In genomic region chr11:121582296-121582695, GRCh38 we compare ENCODE assay signal across 12 cellular contexts.
DNase-seq lines count a peak whose midpoint lies in the region; ATAC-seq and TF ChIP-seq lines count a peak whose summit lies in the region.
"Had no signal": no experiment of that assay in that cellular context is flagged by ENCODE, and none has a peak within 500 bp of the region (broad histone marks: within the 10 kb centered on the region; RNA-seq: fewer than 3 reads in every experiment).

No MANE protein-coding gene starts in this region.

- intact Hi-C loops in activated T-helper 1 cell treated with anti-CD3 and anti-CD28 coated beads, Interleukin-12 subunit alpha, Interleukin-12 subunit beta, Interleukin-2, Interleukin-4 antibody, amounts not matched to agents 30 ng/mL and 10 ng/mL and 1 ng/mL, durations not matched to agents 14 hours and 24 hours and 36 hours (cut with micrococcal nuclease): no loop called here
- intact Hi-C loops in naive thymus-derived CD4-positive, alpha-beta T cell (cut with micrococcal nuclease): no loop called here
- intact Hi-C loops in PC-3 (cut with micrococcal nuclease): no loop called here

- H3K9ac ChIP-seq in PC-3 (ENCODE audit: low read length): no peak overlapping the region

- H3K27ac Mint-ChIP-seq in activated T-helper 1 cell treated with anti-CD3 and anti-CD28 coated beads, Interleukin-12 subunit alpha, Interleukin-12 subunit beta, Interleukin-2, Interleukin-4 antibody, amounts not matched to agents 30 ng/mL and 10 ng/mL and 1 ng/mL, durations not matched to agents 14 hours and 24 hours and 36 hours: peak overlapping the region; percentile 76
- peak overlapping the region; percentile 62 to 91 (median 80) for H3K27ac Mint-ChIP-seq in naive thymus-derived CD4-positive, alpha-beta T cell

- no peak overlapping the region for H2AFZ ChIP-seq in PC-3 (ENCODE audit: low read length)

- H3K27me3 ChIP-seq in naive thymus-derived CD4-positive, alpha-beta T cell (ENCODE audit: control insufficient read depth in 2 of 2, insufficient read depth in 2 of 2, low read length in 2 of 2): no peaks in the 10 kb centered on the region
- H3K27me3 ChIP-seq in PC-3 (ENCODE audit: low read length): no peaks in the 10 kb centered on the region
- H3K27me3 ChIP-seq: foreskin keratinocyte, thyroid gland had no signal

- peaks cover 10 to 14% of the 10 kb centered on the region in 2 donors for H3K4me1 ChIP-seq in naive thymus-derived CD4-positive, alpha-beta T cell (ENCODE audit: control insufficient read depth in 2 of 2, insufficient read depth in 2 of 2, low read length in 2 of 2)
- H3K4me1 ChIP-seq in PC-3 (ENCODE audit: insufficient read depth, low read length): no peaks in the 10 kb centered on the region
- H3K4me1 ChIP-seq: foreskin keratinocyte had no signal

- H3K79me2 ChIP-seq in PC-3 (ENCODE audit: low read length): no peaks in the 10 kb centered on the region

- no peaks in the 10 kb centered on the region for H3K9me2 ChIP-seq in PC-3 (replicated peaks; ENCODE audit: low read length)

- no peaks in the 10 kb centered on the region for H3K9me3 ChIP-seq in naive thymus-derived CD4-positive, alpha-beta T cell (ENCODE audit: control insufficient read depth in 2 of 3, low read length in 3 of 3)
- H3K9me3 ChIP-seq in PC-3 (ENCODE audit: low read length): no peaks in the 10 kb centered on the region
- H3K9me3 ChIP-seq: thyroid gland had no signal

- no peaks in the 10 kb centered on the region for H4K20me1 ChIP-seq in PC-3 (ENCODE audit: low read length)

- ATAC-seq in naive thymus-derived CD4-positive, alpha-beta T cell: peak; percentile 52
- ATAC-seq in GM19035 (IDR thresholded peaks at IDR 0.05; ENCODE audit: unreplicated experiment) (no peak), PC-3 (no peak), GM19452 (IDR thresholded peaks at IDR 0.05; ENCODE audit: unreplicated experiment) (no peak), GM19328 (IDR thresholded peaks at IDR 0.05; ENCODE audit: unreplicated experiment) (no peak)
- ATAC-seq: foreskin keratinocyte had no signal

- no peaks in the 10 kb centered on the region for H3K27me3 Mint-ChIP-seq in activated T-helper 1 cell treated with anti-CD3 and anti-CD28 coated beads, Interleukin-12 subunit alpha, Interleukin-12 subunit beta, Interleukin-2, Interleukin-4 antibody, amounts not matched to agents 30 ng/mL and 10 ng/mL and 1 ng/mL, durations not matched to agents 14 hours and 24 hours and 36 hours (ENCODE audit: insufficient read depth)
- no peaks in the 10 kb centered on the region for H3K27me3 Mint-ChIP-seq in naive thymus-derived CD4-positive, alpha-beta T cell

- H3K4me3 Mint-ChIP-seq in activated T-helper 1 cell treated with anti-CD3 and anti-CD28 coated beads, Interleukin-12 subunit alpha, Interleukin-12 subunit beta, Interleukin-2, Interleukin-4 antibody, amounts not matched to agents 30 ng/mL and 10 ng/mL and 1 ng/mL, durations not matched to agents 14 hours and 24 hours and 36 hours: no peak overlapping the region
- H3K4me3 Mint-ChIP-seq in naive thymus-derived CD4-positive, alpha-beta T cell: peak overlapping the region in 4 of 10 donors; percentile 23 to 49 (median 34)

- no peak for TF ChIP-seq CTCF in PC-3 (conservative IDR thresholded peaks at IDR 0.05; ENCODE audit: low read depth, low read length)

- peaks cover 10% of the 10 kb centered on the region for H3K9me3 Mint-ChIP-seq in activated T-helper 1 cell treated with anti-CD3 and anti-CD28 coated beads, Interleukin-12 subunit alpha, Interleukin-12 subunit beta, Interleukin-2, Interleukin-4 antibody, amounts not matched to agents 30 ng/mL and 10 ng/mL and 1 ng/mL, durations not matched to agents 14 hours and 24 hours and 36 hours
- peaks cover 0 to 10% (median 5%) of the 10 kb centered on the region in 11 donors for H3K9me3 Mint-ChIP-seq in naive thymus-derived CD4-positive, alpha-beta T cell

- peaks cover 30 to 99% (median 45%) of the 10 kb centered on the region in 3 experiments for H3K36me3 ChIP-seq in naive thymus-derived CD4-positive, alpha-beta T cell (ENCODE audit: control insufficient read depth in 2 of 3, insufficient read depth in 3 of 3, low read length in 3 of 3)
- H3K36me3 ChIP-seq in PC-3 (ENCODE audit: low read depth, low read length): peaks cover 3% of the 10 kb centered on the region; the same call in 1 of the 2 replicates
- H3K36me3 ChIP-seq: thyroid gland had no signal

- POLR2A ChIA-PET in naive thymus-derived CD4-positive, alpha-beta T cell (lab: Charles Lee): interaction anchor here (0.7 to 1.9 kb wide), 4 partner anchors 88 to 290 kb away, joined by 3 to 5 read pairs (median 3); partner anchors contain the start of gene SC5D
- POLR2A ChIA-PET in PC-3 (lab: Charles Lee; ENCODE audit: unreplicated experiment): no interaction called here

- H3K27ac ChIP-seq in naive thymus-derived CD4-positive, alpha-beta T cell (ENCODE audit: low read depth, low read length): peak overlapping the region; percentile 4
- H3K27ac ChIP-seq in PC-3 (ENCODE audit: low read length): no peak overlapping the region
- H3K27ac ChIP-seq: foreskin keratinocyte, thyroid gland had no signal

- peaks cover 29% of the 10 kb centered on the region for H3K4me1 Mint-ChIP-seq in activated T-helper 1 cell treated with anti-CD3 and anti-CD28 coated beads, Interleukin-12 subunit alpha, Interleukin-12 subunit beta, Interleukin-2, Interleukin-4 antibody, amounts not matched to agents 30 ng/mL and 10 ng/mL and 1 ng/mL, durations not matched to agents 14 hours and 24 hours and 36 hours (ENCODE audit: low read depth)
- H3K4me1 Mint-ChIP-seq in naive thymus-derived CD4-positive, alpha-beta T cell: peaks cover 22 to 46% (median 31%) of the 10 kb centered on the region in 7 donors

- no peak overlapping the region for H3K4me3 ChIP-seq in naive thymus-derived CD4-positive, alpha-beta T cell (ENCODE audit: low read length)
- H3K4me3 ChIP-seq in PC-3 (ENCODE audit: low read length): no peak overlapping the region
- H3K4me3 ChIP-seq: thyroid gland had no signal

- H3K36me3 Mint-ChIP-seq in activated T-helper 1 cell treated with anti-CD3 and anti-CD28 coated beads, Interleukin-12 subunit alpha, Interleukin-12 subunit beta, Interleukin-2, Interleukin-4 antibody, amounts not matched to agents 30 ng/mL and 10 ng/mL and 1 ng/mL, durations not matched to agents 14 hours and 24 hours and 36 hours (ENCODE audit: low read depth): peaks cover 49% of the 10 kb centered on the region
- H3K36me3 Mint-ChIP-seq in naive thymus-derived CD4-positive, alpha-beta T cell: peaks cover 28 to 77% (median 53%) of the 10 kb centered on the region in 5 donors

- DNase-seq in GDM1 (lab: John Stamatoyannopoulos, UW): peak; percentile 7
- DNase-seq in NAMALWA (ENCODE audit: low spot score): peak; percentile 16
- DNase-seq in activated T-helper 1 cell treated with anti-CD3 and anti-CD28 coated beads, Interleukin-12 subunit alpha, Interleukin-12 subunit beta, Interleukin-2, Interleukin-4 antibody, amounts not matched to agents 30 ng/mL and 10 ng/mL and 1 ng/mL, durations not matched to agents 14 hours and 24 hours and 36 hours (ENCODE audit: low spot score): no peak
- DNase-seq in naive thymus-derived CD4-positive, alpha-beta T cell: peak in 1 of 9 donors; percentile 15
- DNase-seq in PC-3: no peak
- DNase-seq: foreskin keratinocyte, NCI-H2171, posterior cingulate gyrus, thyroid gland had no signal

- no peak overlapping the region for H3K4me2 ChIP-seq in PC-3 (ENCODE audit: low read length)

- no TSS peak for BruUV-seq in PC-3 (replicated peaks; lab: Mats Ljungman, UMichigan)

- CTCF ChIA-PET in naive thymus-derived CD4-positive, alpha-beta T cell (lab: Charles Lee): interaction anchor here (0.7 to 1.0 kb wide), 4 partner anchors 10 to 263 kb away, joined by 3 to 4 read pairs (median 4); no protein-coding TSS in a partner anchor
- CTCF ChIA-PET in PC-3 (lab: Charles Lee): no interaction called here

- no peaks in the 10 kb centered on the region for H3F3A ChIP-seq in PC-3 (ENCODE audit: low read length, unreplicated experiment)

Comparison
In these comparisons a context has a peak if more than half of its experiments do, and no peak if none do; other contexts are left out.
1. DNase-seq: peak in GDM1 (single experiment) and NAMALWA (single experiment); none in activated T-helper 1 cell treated with anti-CD3 and anti-CD28 coated beads, Interleukin-12 subunit alpha, Interleukin-12 subunit beta, Interleukin-2, Interleukin-4 antibody, amounts not matched to agents 30 ng/mL and 10 ng/mL and 1 ng/mL, durations not matched to agents 14 hours and 24 hours and 36 hours (single experiment) and PC-3 (single experiment).